ENCODE assay signal across 1 cellular context in the genomic region with DNA sequence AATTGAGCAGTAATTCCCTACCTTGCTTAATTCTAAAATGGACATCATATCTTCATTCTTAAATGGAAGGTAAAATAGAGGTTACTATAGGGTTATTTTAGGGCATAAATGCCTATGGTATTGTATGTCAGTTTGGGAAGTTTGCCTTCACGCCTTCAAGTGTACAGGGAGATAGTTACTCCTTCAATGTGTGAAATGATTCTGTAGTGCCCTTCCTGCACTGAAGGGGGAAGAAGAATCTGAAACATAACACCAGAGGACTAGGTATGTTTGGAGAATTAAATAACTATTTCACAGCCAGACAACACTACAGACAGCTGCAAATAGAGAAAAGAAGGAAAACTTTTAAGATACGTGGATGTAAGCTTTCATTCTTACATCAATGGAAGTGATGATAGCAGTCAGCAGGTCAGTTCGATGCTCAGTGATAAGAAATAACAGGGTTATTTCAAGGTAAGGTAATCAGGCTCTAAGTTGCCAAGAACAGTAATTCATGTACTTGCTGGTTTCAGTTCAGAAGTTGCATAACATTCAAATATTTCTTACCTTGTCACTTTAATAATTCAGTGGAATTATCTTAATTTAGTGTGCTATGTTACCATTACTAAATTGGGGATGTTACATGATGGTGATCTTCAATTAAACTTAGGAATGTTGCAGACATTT.
TF ChIP-seq lines count a peak whose summit lies in the region.

No MANE protein-coding gene starts in this region.

TF ChIP-seq in HEK293T, 16 proteins besides CTCF, POLR2A, EP300 and RAD21 (continued from another document):
- TF ChIP-seq, protein P1, sequence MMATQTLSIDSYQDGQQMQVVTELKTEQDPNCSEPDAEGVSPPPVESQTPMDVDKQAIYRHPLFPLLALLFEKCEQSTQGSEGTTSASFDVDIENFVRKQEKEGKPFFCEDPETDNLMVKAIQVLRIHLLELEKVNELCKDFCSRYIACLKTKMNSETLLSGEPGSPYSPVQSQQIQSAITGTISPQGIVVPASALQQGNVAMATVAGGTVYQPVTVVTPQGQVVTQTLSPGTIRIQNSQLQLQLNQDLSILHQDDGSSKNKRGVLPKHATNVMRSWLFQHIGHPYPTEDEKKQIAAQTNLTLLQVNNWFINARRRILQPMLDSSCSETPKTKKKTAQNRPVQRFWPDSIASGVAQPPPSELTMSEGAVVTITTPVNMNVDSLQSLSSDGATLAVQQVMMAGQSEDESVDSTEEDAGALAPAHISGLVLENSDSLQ (IDR thresholded peaks at IDR 0.05): no peak
- TF ChIP-seq SUZ12 (IDR thresholded peaks at IDR 0.05): no peak
- TF ChIP-seq FOXA1 (IDR thresholded peaks at IDR 0.05): no peak
- TF ChIP-seq HDGF (IDR thresholded peaks at IDR 0.05; ENCODE audit: borderline replicate concordance): no peak
